Comparison of ENCODE assay signal across 15 cellular contexts in the genomic region with DNA sequence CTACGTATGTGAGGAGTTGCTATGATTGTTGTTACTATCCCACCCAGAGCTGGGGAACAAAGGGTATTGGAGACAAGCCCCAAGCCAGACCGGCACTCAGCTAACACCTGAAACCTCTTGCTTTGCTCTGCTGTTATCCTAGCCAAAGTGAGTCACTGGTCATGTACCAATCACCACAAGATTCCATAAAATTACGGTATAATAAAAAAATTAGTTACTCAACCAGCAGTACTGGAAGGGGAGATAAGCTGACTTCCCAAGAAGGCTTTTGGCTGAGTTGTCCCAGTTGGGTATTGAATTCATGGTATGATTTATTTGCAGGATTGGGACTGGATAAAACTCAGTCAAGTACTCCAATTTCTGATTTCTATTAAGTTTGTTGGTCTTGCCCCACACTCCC. TPM values are rescaled to one million over a fixed set of nuclear protein-coding genes. Genes with fewer than 3 reads are reported as not detected.
A peak's percentile ranks its signal among the peaks of the same experiment; 100 is the strongest.
DNase-seq lines count a peak whose midpoint lies in the region; ATAC-seq and TF ChIP-seq lines count a peak whose summit lies in the region.
"Had no signal": no experiment of that assay in that cellular context is flagged by ENCODE, and none has a peak within 500 bp of the region (broad histone marks: within the 10 kb centered on the region; RNA-seq: fewer than 3 reads in every experiment).

No MANE protein-coding gene starts in this region.

- peaks cover 0 to 4% of the 10 kb centered on the region in 2 donors for H3K4me1 ChIP-seq in ascending aorta
- peaks cover 0 to 7% of the 10 kb centered on the region in 2 donors for H3K4me1 ChIP-seq in thoracic aorta (ENCODE audit: control insufficient read depth in 1 of 2, low read depth in 2 of 2)
- no peaks in the 10 kb centered on the region for H3K4me1 ChIP-seq in HAP-1
- H3K4me1 ChIP-seq: psoas muscle had no signal

- H3K27ac ChIP-seq in ascending aorta (peak overlapping the region; percentile 43 to 49), thoracic aorta (peak overlapping the region; percentile 50 to 71)
- H3K27ac ChIP-seq: psoas muscle, thyroid gland, VCaP had no signal

- TF ChIP-seq CTCF in ascending aorta (IDR thresholded peaks at IDR 0.05) (no peak), fibroblast of villous mesenchyme (IDR thresholded peaks at IDR 0.05; ENCODE audit: insufficient read depth, low read depth, low read length) (no peak), thoracic aorta (IDR thresholded peaks at IDR 0.05) (no peak)

- ATAC-seq in thoracic aorta (ENCODE audit: insufficient number of reproducible peaks, low FRiP score, low read depth) (no peak), HG03469 (IDR thresholded peaks at IDR 0.05; ENCODE audit: unreplicated experiment) (no peak)
- ATAC-seq: left ventricle myocardium superior, psoas muscle had no signal

- H3K27me3 ChIP-seq in ascending aorta: no peaks in the 10 kb centered on the region
- H3K27me3 ChIP-seq in thoracic aorta (replicated peaks; ENCODE audit: insufficient read depth): no peaks in the 10 kb centered on the region
- no peaks in the 10 kb centered on the region for H3K27me3 ChIP-seq in HAP-1 (ENCODE audit: low read depth)
- H3K27me3 ChIP-seq: thyroid gland had no signal

- H3K4me3 ChIP-seq in ascending aorta: peak overlapping the region in 1 of 2 donors; percentile 8
- no peak overlapping the region for H3K4me3 ChIP-seq in fibroblast of villous mesenchyme (ENCODE audit: low read depth, low read length)
- H3K4me3 ChIP-seq in thoracic aorta: no peak overlapping the region
- no peak overlapping the region for H3K4me3 ChIP-seq in HAP-1
- H3K4me3 ChIP-seq: psoas muscle, thyroid gland had no signal

- H3K9me3 ChIP-seq in ascending aorta (no peaks in the 10 kb centered on the region), thoracic aorta (no peaks in the 10 kb centered on the region), HAP-1 (no peaks in the 10 kb centered on the region)
- H3K9me3 ChIP-seq: thyroid gland had no signal

- intact Hi-C loops in ascending aorta (cut with DNase I): no loop called here

- peak; percentile 24 for DNase-seq in H4 (ENCODE audit: low spot score)
- no peak for DNase-seq in ascending aorta (ENCODE audit: low spot score in 2 of 2)
- DNase-seq in fibroblast of villous mesenchyme (ENCODE audit: low read depth): peak; percentile 52
- DNase-seq in thoracic aorta (ENCODE audit: low spot score): no peak
- no peak for DNase-seq in HAP-1 (ENCODE audit: low spot score in 2 of 2)
- no peak for DNase-seq in pons (ENCODE audit: low spot score)
- DNase-seq: activated effector memory CD4-positive, alpha-beta T cell treated with Interleukin-2 at 50 U/mL for 16 hours; CD8-positive, alpha-beta memory T cell; hippocampal formation; left ventricle myocardium superior; NCI-H1417; psoas muscle; thyroid gland had no signal

- in situ Hi-C loops in HAP-1 (cut with MboI; ENCODE audit: low sequenced_read_pairs): no loop called here

- H3K36me3 ChIP-seq in ascending aorta (no peaks in the 10 kb centered on the region), thoracic aorta (no peaks in the 10 kb centered on the region), HAP-1 (replicated peaks) (no peaks in the 10 kb centered on the region)
- H3K36me3 ChIP-seq: thyroid gland had no signal

RNA-seq across cellular contexts. Expression of gene EDA2R, which starts 5.3 kb away (rescaled TPM):
- 3.9 and 4.1 TPM in 2 replicates for total RNA-seq in H4 (2014; rRNA removed; shearing (Covaris generic))
- 0.43 TPM for total RNA-seq in ascending aorta
- 8.1 and 18.1 TPM in 2 replicates for total RNA-seq in fibroblast of villous mesenchyme
- total RNA-seq in thoracic aorta: 1 to 10 TPM; 7.0 to 8.5 TPM

Comparison
In these comparisons a context has a peak if more than half of its experiments do, and no peak if none do; other contexts are left out.
1. DNase-seq: peak in H4 (single experiment) and fibroblast of villous mesenchyme (single experiment); none in ascending aorta (0 of 2), thoracic aorta (single experiment), HAP-1 (0 of 2) and pons (single experiment).